In the genomic region with DNA sequence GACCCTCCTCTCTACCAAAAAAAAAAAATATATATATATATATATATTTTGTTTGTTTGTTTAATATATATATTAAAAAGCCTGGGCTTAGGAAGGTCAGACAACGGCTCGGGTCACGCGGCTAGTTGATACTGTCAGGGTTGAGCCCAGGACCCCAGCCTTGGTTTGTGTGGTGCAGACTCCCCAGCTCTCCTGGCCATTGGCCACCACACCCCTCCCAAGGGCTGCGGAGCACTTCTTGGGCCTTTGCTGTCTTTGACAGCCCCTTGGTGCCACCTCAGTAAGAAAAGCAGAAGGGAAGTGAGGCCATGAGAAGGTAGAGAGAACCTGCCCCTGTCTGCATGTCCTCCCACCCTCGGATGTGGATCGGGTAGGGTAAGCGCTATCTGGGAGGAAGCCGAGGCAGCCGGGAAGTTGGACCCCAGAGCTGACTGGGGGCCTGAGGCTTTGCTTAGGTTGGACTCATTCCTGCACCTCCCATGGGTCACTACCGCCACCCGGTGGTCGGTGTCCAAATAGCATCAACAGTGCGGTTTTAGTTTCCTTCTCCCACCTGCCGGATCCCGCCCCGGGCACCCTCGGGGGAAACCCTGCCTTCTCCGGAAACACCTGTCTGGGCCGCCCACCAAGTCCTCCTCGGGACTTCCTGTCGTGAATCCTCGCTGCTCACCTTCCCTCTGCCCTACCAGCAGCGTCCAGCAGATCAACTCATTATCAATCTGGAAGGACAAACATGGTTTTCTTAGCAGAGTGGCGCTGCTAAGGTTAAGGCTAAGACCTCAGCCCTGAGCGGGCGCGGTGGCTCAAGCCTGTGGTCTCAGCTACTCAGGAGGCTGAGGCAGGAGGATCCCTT, we compare ENCODE assay signal across 1 cellular context.
TF ChIP-seq lines count a peak whose summit lies in the region.

No MANE protein-coding gene starts in this region.

TF ChIP-seq in K562, 482 proteins besides CTCF, POLR2A, EP300 and RAD21 (continued from another document and continues in another):
- TF ChIP-seq SREBF2 (CRISPR knock-in tag; IDR thresholded peaks at IDR 0.05) = no peak
- no peak for TF ChIP-seq SMARCE1 (IDR thresholded peaks at IDR 0.05)
- no peak for TF ChIP-seq KDM2B (CRISPR knock-in tag; IDR thresholded peaks at IDR 0.05)
- TF ChIP-seq POU5F1 (IDR thresholded peaks at IDR 0.05; ENCODE audit: borderline replicate concordance, low read depth, low read length, partially characterized antibody) = no peak
- TF ChIP-seq, protein P1, sequence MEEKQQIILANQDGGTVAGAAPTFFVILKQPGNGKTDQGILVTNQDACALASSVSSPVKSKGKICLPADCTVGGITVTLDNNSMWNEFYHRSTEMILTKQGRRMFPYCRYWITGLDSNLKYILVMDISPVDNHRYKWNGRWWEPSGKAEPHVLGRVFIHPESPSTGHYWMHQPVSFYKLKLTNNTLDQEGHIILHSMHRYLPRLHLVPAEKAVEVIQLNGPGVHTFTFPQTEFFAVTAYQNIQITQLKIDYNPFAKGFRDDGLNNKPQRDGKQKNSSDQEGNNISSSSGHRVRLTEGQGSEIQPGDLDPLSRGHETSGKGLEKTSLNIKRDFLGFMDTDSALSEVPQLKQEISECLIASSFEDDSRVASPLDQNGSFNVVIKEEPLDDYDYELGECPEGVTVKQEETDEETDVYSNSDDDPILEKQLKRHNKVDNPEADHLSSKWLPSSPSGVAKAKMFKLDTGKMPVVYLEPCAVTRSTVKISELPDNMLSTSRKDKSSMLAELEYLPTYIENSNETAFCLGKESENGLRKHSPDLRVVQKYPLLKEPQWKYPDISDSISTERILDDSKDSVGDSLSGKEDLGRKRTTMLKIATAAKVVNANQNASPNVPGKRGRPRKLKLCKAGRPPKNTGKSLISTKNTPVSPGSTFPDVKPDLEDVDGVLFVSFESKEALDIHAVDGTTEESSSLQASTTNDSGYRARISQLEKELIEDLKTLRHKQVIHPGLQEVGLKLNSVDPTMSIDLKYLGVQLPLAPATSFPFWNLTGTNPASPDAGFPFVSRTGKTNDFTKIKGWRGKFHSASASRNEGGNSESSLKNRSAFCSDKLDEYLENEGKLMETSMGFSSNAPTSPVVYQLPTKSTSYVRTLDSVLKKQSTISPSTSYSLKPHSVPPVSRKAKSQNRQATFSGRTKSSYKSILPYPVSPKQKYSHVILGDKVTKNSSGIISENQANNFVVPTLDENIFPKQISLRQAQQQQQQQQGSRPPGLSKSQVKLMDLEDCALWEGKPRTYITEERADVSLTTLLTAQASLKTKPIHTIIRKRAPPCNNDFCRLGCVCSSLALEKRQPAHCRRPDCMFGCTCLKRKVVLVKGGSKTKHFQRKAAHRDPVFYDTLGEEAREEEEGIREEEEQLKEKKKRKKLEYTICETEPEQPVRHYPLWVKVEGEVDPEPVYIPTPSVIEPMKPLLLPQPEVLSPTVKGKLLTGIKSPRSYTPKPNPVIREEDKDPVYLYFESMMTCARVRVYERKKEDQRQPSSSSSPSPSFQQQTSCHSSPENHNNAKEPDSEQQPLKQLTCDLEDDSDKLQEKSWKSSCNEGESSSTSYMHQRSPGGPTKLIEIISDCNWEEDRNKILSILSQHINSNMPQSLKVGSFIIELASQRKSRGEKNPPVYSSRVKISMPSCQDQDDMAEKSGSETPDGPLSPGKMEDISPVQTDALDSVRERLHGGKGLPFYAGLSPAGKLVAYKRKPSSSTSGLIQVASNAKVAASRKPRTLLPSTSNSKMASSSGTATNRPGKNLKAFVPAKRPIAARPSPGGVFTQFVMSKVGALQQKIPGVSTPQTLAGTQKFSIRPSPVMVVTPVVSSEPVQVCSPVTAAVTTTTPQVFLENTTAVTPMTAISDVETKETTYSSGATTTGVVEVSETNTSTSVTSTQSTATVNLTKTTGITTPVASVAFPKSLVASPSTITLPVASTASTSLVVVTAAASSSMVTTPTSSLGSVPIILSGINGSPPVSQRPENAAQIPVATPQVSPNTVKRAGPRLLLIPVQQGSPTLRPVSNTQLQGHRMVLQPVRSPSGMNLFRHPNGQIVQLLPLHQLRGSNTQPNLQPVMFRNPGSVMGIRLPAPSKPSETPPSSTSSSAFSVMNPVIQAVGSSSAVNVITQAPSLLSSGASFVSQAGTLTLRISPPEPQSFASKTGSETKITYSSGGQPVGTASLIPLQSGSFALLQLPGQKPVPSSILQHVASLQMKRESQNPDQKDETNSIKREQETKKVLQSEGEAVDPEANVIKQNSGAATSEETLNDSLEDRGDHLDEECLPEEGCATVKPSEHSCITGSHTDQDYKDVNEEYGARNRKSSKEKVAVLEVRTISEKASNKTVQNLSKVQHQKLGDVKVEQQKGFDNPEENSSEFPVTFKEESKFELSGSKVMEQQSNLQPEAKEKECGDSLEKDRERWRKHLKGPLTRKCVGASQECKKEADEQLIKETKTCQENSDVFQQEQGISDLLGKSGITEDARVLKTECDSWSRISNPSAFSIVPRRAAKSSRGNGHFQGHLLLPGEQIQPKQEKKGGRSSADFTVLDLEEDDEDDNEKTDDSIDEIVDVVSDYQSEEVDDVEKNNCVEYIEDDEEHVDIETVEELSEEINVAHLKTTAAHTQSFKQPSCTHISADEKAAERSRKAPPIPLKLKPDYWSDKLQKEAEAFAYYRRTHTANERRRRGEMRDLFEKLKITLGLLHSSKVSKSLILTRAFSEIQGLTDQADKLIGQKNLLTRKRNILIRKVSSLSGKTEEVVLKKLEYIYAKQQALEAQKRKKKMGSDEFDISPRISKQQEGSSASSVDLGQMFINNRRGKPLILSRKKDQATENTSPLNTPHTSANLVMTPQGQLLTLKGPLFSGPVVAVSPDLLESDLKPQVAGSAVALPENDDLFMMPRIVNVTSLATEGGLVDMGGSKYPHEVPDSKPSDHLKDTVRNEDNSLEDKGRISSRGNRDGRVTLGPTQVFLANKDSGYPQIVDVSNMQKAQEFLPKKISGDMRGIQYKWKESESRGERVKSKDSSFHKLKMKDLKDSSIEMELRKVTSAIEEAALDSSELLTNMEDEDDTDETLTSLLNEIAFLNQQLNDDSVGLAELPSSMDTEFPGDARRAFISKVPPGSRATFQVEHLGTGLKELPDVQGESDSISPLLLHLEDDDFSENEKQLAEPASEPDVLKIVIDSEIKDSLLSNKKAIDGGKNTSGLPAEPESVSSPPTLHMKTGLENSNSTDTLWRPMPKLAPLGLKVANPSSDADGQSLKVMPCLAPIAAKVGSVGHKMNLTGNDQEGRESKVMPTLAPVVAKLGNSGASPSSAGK (IDR thresholded peaks at IDR 0.05) = peak; percentile 45; the same call in 1 of the 2 replicates
- peak; percentile 99 for TF ChIP-seq SMC3 (conservative IDR thresholded peaks at IDR 0.05; ENCODE audit: insufficient read depth, low read depth, low read length)
- TF ChIP-seq BRD4 (IDR thresholded peaks at IDR 0.05) = no peak
- no peak for TF ChIP-seq PCBP1 (IDR thresholded peaks at IDR 0.05; ENCODE audit: low read depth, low read length, poor library complexity, severe bottlenecking)
- TF ChIP-seq EWSR1 (IDR thresholded peaks at IDR 0.05; ENCODE audit: borderline replicate concordance, low read depth, partially characterized antibody) = no peak
- TF ChIP-seq CBFB (CRISPR knock-in tag; IDR thresholded peaks at IDR 0.05) = peak; percentile 66; the same call in 1 of the 2 replicates
- peak; percentile 26 for TF ChIP-seq SMAD1 (IDR thresholded peaks at IDR 0.05; ENCODE audit: low read depth, low read length, partially characterized antibody)
- TF ChIP-seq, protein P2, sequence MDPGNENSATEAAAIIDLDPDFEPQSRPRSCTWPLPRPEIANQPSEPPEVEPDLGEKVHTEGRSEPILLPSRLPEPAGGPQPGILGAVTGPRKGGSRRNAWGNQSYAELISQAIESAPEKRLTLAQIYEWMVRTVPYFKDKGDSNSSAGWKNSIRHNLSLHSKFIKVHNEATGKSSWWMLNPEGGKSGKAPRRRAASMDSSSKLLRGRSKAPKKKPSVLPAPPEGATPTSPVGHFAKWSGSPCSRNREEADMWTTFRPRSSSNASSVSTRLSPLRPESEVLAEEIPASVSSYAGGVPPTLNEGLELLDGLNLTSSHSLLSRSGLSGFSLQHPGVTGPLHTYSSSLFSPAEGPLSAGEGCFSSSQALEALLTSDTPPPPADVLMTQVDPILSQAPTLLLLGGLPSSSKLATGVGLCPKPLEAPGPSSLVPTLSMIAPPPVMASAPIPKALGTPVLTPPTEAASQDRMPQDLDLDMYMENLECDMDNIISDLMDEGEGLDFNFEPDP (CRISPR knock-in tag; IDR thresholded peaks at IDR 0.05) = no peak
- TF ChIP-seq, protein P3, sequence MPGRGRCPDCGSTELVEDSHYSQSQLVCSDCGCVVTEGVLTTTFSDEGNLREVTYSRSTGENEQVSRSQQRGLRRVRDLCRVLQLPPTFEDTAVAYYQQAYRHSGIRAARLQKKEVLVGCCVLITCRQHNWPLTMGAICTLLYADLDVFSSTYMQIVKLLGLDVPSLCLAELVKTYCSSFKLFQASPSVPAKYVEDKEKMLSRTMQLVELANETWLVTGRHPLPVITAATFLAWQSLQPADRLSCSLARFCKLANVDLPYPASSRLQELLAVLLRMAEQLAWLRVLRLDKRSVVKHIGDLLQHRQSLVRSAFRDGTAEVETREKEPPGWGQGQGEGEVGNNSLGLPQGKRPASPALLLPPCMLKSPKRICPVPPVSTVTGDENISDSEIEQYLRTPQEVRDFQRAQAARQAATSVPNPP (IDR thresholded peaks at IDR 0.05; ENCODE audit: borderline replicate concordance, insufficient read depth, insufficient read length) = no peak
- no peak for TF ChIP-seq SMARCB1 (IDR thresholded peaks at IDR 0.05; ENCODE audit: insufficient read length, low read depth)
- no peak for TF ChIP-seq ESRRB (CRISPR knock-in tag; IDR thresholded peaks at IDR 0.05; ENCODE audit: borderline replicate concordance)
- TF ChIP-seq ZFX (CRISPR knock-in tag; IDR thresholded peaks at IDR 0.05) = no peak
- TF ChIP-seq SMAD4 (CRISPR knock-in tag; conservative IDR thresholded peaks at IDR 0.05) = peak; percentile 41; the same call in 1 of the 2 replicates
- TF ChIP-seq ZNF143 (CRISPR knock-in tag; IDR thresholded peaks at IDR 0.05) = no peak
- TF ChIP-seq JUN (IDR thresholded peaks at IDR 0.05; ENCODE audit: borderline replicate concordance, low read depth, low read length) = no peak
- no peak for TF ChIP-seq JUN (CRISPR knock-in tag; IDR thresholded peaks at IDR 0.05; ENCODE audit: borderline replicate concordance)
- TF ChIP-seq NR2C2 (CRISPR knock-in tag; IDR thresholded peaks at IDR 0.05) = no peak
- TF ChIP-seq NR2C2 (tag; IDR thresholded peaks at IDR 0.05) = no peak
- no peak for TF ChIP-seq ARNT (IDR thresholded peaks at IDR 0.05)
- TF ChIP-seq SP1 (CRISPR knock-in tag; IDR thresholded peaks at IDR 0.05) = peak; percentile 43; the same call in 1 of the 2 replicates
- TF ChIP-seq, protein P4, sequence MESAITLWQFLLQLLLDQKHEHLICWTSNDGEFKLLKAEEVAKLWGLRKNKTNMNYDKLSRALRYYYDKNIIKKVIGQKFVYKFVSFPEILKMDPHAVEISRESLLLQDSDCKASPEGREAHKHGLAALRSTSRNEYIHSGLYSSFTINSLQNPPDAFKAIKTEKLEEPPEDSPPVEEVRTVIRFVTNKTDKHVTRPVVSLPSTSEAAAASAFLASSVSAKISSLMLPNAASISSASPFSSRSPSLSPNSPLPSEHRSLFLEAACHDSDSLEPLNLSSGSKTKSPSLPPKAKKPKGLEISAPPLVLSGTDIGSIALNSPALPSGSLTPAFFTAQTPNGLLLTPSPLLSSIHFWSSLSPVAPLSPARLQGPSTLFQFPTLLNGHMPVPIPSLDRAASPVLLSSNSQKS (CRISPR knock-in tag; IDR thresholded peaks at IDR 0.05) = no peak
- TF ChIP-seq GABPB1 (CRISPR knock-in tag; IDR thresholded peaks at IDR 0.05) = peak; percentile 57; the same call in 1 of the 2 replicates
- no peak for TF ChIP-seq ZNF586 (CRISPR knock-in tag; conservative IDR thresholded peaks at IDR 0.05)
- TF ChIP-seq, protein P5, sequence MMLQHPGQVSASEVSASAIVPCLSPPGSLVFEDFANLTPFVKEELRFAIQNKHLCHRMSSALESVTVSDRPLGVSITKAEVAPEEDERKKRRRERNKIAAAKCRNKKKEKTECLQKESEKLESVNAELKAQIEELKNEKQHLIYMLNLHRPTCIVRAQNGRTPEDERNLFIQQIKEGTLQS (IDR thresholded peaks at IDR 0.05) = no peak
- TF ChIP-seq, protein P5 (CRISPR knock-in tag; conservative IDR thresholded peaks at IDR 0.05) = no peak
- no peak for TF ChIP-seq ETS2 (tag; IDR thresholded peaks at IDR 0.05; ENCODE audit: borderline replicate concordance, poor library complexity, severe bottlenecking)
- no peak for TF ChIP-seq SIX5 (IDR thresholded peaks at IDR 0.05; ENCODE audit: borderline replicate concordance in 1 of 2, insufficient read depth in 1 of 2, low read depth in 1 of 2, low read length in 2 of 2)
- TF ChIP-seq, protein P6, sequence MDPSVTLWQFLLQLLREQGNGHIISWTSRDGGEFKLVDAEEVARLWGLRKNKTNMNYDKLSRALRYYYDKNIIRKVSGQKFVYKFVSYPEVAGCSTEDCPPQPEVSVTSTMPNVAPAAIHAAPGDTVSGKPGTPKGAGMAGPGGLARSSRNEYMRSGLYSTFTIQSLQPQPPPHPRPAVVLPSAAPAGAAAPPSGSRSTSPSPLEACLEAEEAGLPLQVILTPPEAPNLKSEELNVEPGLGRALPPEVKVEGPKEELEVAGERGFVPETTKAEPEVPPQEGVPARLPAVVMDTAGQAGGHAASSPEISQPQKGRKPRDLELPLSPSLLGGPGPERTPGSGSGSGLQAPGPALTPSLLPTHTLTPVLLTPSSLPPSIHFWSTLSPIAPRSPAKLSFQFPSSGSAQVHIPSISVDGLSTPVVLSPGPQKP (CRISPR knock-in tag; IDR thresholded peaks at IDR 0.05) = no peak
- TF ChIP-seq ZBED1 (IDR thresholded peaks at IDR 0.05) = no peak
- no peak for TF ChIP-seq ARHGAP35 (IDR thresholded peaks at IDR 0.05; ENCODE audit: partially characterized antibody)
- TF ChIP-seq, protein P7, sequence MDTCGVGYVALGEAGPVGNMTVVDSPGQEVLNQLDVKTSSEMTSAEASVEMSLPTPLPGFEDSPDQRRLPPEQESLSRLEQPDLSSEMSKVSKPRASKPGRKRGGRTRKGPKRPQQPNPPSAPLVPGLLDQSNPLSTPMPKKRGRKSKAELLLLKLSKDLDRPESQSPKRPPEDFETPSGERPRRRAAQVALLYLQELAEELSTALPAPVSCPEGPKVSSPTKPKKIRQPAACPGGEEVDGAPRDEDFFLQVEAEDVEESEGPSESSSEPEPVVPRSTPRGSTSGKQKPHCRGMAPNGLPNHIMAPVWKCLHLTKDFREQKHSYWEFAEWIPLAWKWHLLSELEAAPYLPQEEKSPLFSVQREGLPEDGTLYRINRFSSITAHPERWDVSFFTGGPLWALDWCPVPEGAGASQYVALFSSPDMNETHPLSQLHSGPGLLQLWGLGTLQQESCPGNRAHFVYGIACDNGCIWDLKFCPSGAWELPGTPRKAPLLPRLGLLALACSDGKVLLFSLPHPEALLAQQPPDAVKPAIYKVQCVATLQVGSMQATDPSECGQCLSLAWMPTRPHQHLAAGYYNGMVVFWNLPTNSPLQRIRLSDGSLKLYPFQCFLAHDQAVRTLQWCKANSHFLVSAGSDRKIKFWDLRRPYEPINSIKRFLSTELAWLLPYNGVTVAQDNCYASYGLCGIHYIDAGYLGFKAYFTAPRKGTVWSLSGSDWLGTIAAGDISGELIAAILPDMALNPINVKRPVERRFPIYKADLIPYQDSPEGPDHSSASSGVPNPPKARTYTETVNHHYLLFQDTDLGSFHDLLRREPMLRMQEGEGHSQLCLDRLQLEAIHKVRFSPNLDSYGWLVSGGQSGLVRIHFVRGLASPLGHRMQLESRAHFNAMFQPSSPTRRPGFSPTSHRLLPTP (IDR thresholded peaks at IDR 0.05; ENCODE audit: borderline replicate concordance, extremely low read depth, insufficient read length) = no peak
- TF ChIP-seq TAF15 (IDR thresholded peaks at IDR 0.05; ENCODE audit: low read depth, low read length) = no peak
